25 cellular contexts compared by ENCODE assay signal in genomic region chr5:179601871-179602625, GRCh38. TPM values are rescaled to one million over a fixed set of nuclear protein-coding genes. Genes with fewer than 3 reads are reported as not detected.
A peak's percentile ranks its signal among the peaks of the same experiment; 100 is the strongest.
DNase-seq lines count a peak whose midpoint lies in the region; ATAC-seq, FAIRE-seq and TF ChIP-seq lines count a peak whose summit lies in the region.
"Had no signal": no experiment of that assay in that cellular context is flagged by ENCODE, and none has a peak within 500 bp of the region (broad histone marks: within the 10 kb centered on the region; RNA-seq: fewer than 3 reads in every experiment).

No MANE protein-coding gene starts in this region.

- no peaks in the 10 kb centered on the region for H3K4me1 Mint-ChIP-seq in astrocyte (ENCODE audit: low read depth, unreplicated experiment)
- no peaks in the 10 kb centered on the region for H3K4me1 Mint-ChIP-seq in progenitor cell of endocrine pancreas (ENCODE audit: low read depth)
- H3K4me1 Mint-ChIP-seq in activated T-helper 2 cell treated with anti-CD3 and anti-CD28 coated beads, Interferon-gamma antibody, Interleukin-2, Interleukin-4, amounts not matched to agents 10 μg/mL and 5 μg/mL and 100 μg/mL, durations not matched to agents 14 hours and 24 hours and 36 hours (ENCODE audit: low read depth) = no peaks in the 10 kb centered on the region
- H3K4me1 Mint-ChIP-seq: B cell; CD8-positive, alpha-beta memory T cell had no signal

- FAIRE-seq in astrocyte (lab: Jason Lieb, UNC) = no peak
- no peak for FAIRE-seq in kidney (lab: Jason Lieb, UNC)
- FAIRE-seq: GM12892, K562 had no signal

- H3K27ac ChIP-seq in astrocyte (ENCODE audit: low read depth, low read length) (no peak overlapping the region), kidney (ENCODE audit: low read depth in 2 of 2, low read length in 2 of 2) (no peak overlapping the region), upper lobe of right lung (no peak overlapping the region)

- no peak overlapping the region for H3K4me2 ChIP-seq in astrocyte (ENCODE audit: low read length)

- TF ChIP-seq CTCF in astrocyte (IDR thresholded peaks at IDR 0.05; ENCODE audit: insufficient read depth, low read depth, low read length) = no peak
- TF ChIP-seq CTCF in kidney (IDR thresholded peaks at IDR 0.05; ENCODE audit: borderline replicate concordance, extremely low read depth, insufficient read depth) = no peak
- TF ChIP-seq CTCF in progenitor cell of endocrine pancreas (IDR thresholded peaks at IDR 0.05; ENCODE audit: unreplicated experiment) = no peak
- TF ChIP-seq CTCF in upper lobe of right lung (IDR thresholded peaks at IDR 0.05) = no peak

- ATAC-seq in upper lobe of right lung = no peak
- ATAC-seq: HCT116, K562, Panc1, SK-N-SH treated with all-trans-retinoic acid at 6 μM for 48 hours had no signal

- H4K20me1 ChIP-seq in astrocyte (ENCODE audit: insufficient read depth, low read length) = peaks cover 28% of the 10 kb centered on the region

- H3K36me3 Mint-ChIP-seq in astrocyte (ENCODE audit: low read depth, unreplicated experiment) (peaks cover 19% of the 10 kb centered on the region), progenitor cell of endocrine pancreas (ENCODE audit: insufficient read depth) (peaks cover 17% of the 10 kb centered on the region)
- H3K36me3 Mint-ChIP-seq in activated T-helper 2 cell treated with anti-CD3 and anti-CD28 coated beads, Interferon-gamma antibody, Interleukin-2, Interleukin-4, amounts not matched to agents 10 μg/mL and 5 μg/mL and 100 μg/mL, durations not matched to agents 14 hours and 24 hours and 36 hours (ENCODE audit: low read depth) = peaks cover 31% of the 10 kb centered on the region

- intact Hi-C loops in kidney (cut with DNase I) = no loop called here
- intact Hi-C loops in upper lobe of right lung (cut with DNase I) = no loop called here
- intact Hi-C loops in activated T-helper 2 cell treated with anti-CD3 and anti-CD28 coated beads, Interferon-gamma antibody, Interleukin-2, Interleukin-4, amounts not matched to agents 10 μg/mL and 5 μg/mL and 100 μg/mL, durations not matched to agents 14 hours and 24 hours and 36 hours (cut with micrococcal nuclease) = no loop called here

- H3K27me3 ChIP-seq in astrocyte (ENCODE audit: insufficient read depth, low read length) (no peaks in the 10 kb centered on the region), upper lobe of right lung (no peaks in the 10 kb centered on the region)

- H3K4me3 ChIP-seq in astrocyte (ENCODE audit: insufficient read depth, low read depth, low read length) = no peak overlapping the region
- H3K4me3 ChIP-seq in kidney (ENCODE audit: low read length in 2 of 2) = no peak overlapping the region
- no peak overlapping the region for H3K4me3 ChIP-seq in upper lobe of right lung
- H3K4me3 ChIP-seq: K562 had no signal

- H3K9ac ChIP-seq in astrocyte (ENCODE audit: low read length) (no peak overlapping the region), kidney (ENCODE audit: low read length in 2 of 2) (no peak overlapping the region)

- H3K4me1 ChIP-seq in astrocyte (ENCODE audit: insufficient read depth, low read length) = no peaks in the 10 kb centered on the region
- no peaks in the 10 kb centered on the region for H3K4me1 ChIP-seq in kidney (ENCODE audit: control insufficient read depth in 1 of 2, insufficient read depth in 1 of 2, low read depth in 1 of 2, low read length in 2 of 2)
- H3K4me1 ChIP-seq in upper lobe of right lung = no peaks in the 10 kb centered on the region

- no peak overlapping the region for H3K4me3 Mint-ChIP-seq in astrocyte (ENCODE audit: unreplicated experiment)
- no peak overlapping the region for H3K4me3 Mint-ChIP-seq in progenitor cell of endocrine pancreas (ENCODE audit: low read depth)
- H3K4me3 Mint-ChIP-seq in activated T-helper 2 cell treated with anti-CD3 and anti-CD28 coated beads, Interferon-gamma antibody, Interleukin-2, Interleukin-4, amounts not matched to agents 10 μg/mL and 5 μg/mL and 100 μg/mL, durations not matched to agents 14 hours and 24 hours and 36 hours (ENCODE audit: low read depth) = no peak overlapping the region
- H3K4me3 Mint-ChIP-seq: B cell; CD14-positive monocyte; CD8-positive, alpha-beta memory T cell had no signal

- DNase-seq in astrocyte (ENCODE audit: low read depth) (no peak), kidney (peak; percentile 39), progenitor cell of endocrine pancreas (ENCODE audit: low spot score, unreplicated experiment) (no peak), upper lobe of right lung (peak; percentile 52), GF-D8 (lab: John Stamatoyannopoulos, UW) (no peak), cortex of kidney (lab: John Stamatoyannopoulos, UW) (no peak)
- no peak for DNase-seq in activated T-helper 2 cell treated with anti-CD3 and anti-CD28 coated beads, Interferon-gamma antibody, Interleukin-2, Interleukin-4, amounts not matched to agents 10 μg/mL and 5 μg/mL and 100 μg/mL, durations not matched to agents 14 hours and 24 hours and 36 hours (ENCODE audit: low spot score)
- DNase-seq: CD8-positive, alpha-beta memory T cell; DMS79 treated with DMSO at 0.1 percent for 48 hours; Kasumi-1; NCI-H1092 treated with DMSO at 0.1 percent for 48 hours; NCI-H1436; NCI-H187; NCI-H2081 treated with DMSO at 0.1 percent for 48 hours; NCI-H2171; NCI-H226; NCI-H510A; NCI-H69 had no signal

- H3K9me3 Mint-ChIP-seq in astrocyte (ENCODE audit: unreplicated experiment) (no peaks in the 10 kb centered on the region), progenitor cell of endocrine pancreas (ENCODE audit: low read depth) (no peaks in the 10 kb centered on the region)
- H3K9me3 Mint-ChIP-seq in activated T-helper 2 cell treated with anti-CD3 and anti-CD28 coated beads, Interferon-gamma antibody, Interleukin-2, Interleukin-4, amounts not matched to agents 10 μg/mL and 5 μg/mL and 100 μg/mL, durations not matched to agents 14 hours and 24 hours and 36 hours = no peaks in the 10 kb centered on the region
- H3K9me3 Mint-ChIP-seq: CD8-positive, alpha-beta memory T cell had no signal

- H3K36me3 ChIP-seq in astrocyte (ENCODE audit: insufficient read depth, low read length) = peaks cover 26% of the 10 kb centered on the region
- H3K36me3 ChIP-seq in kidney (ENCODE audit: control insufficient read depth in 1 of 2, insufficient read depth in 2 of 2, low read length in 2 of 2) = peaks cover 27 to 39% of the 10 kb centered on the region in 2 donors
- H3K36me3 ChIP-seq in upper lobe of right lung = peaks cover 91% of the 10 kb centered on the region

- H3K27me3 Mint-ChIP-seq in astrocyte (ENCODE audit: low read depth, unreplicated experiment) (no peaks in the 10 kb centered on the region), progenitor cell of endocrine pancreas (no peaks in the 10 kb centered on the region)
- H3K27me3 Mint-ChIP-seq in activated T-helper 2 cell treated with anti-CD3 and anti-CD28 coated beads, Interferon-gamma antibody, Interleukin-2, Interleukin-4, amounts not matched to agents 10 μg/mL and 5 μg/mL and 100 μg/mL, durations not matched to agents 14 hours and 24 hours and 36 hours (ENCODE audit: low read depth) = no peaks in the 10 kb centered on the region
- H3K27me3 Mint-ChIP-seq: B cell; CD8-positive, alpha-beta memory T cell had no signal

- H3K9me3 ChIP-seq in astrocyte (ENCODE audit: insufficient read depth, low read depth, low read length) = no peaks in the 10 kb centered on the region
- no peaks in the 10 kb centered on the region for H3K9me3 ChIP-seq in kidney (ENCODE audit: control insufficient read depth in 1 of 2, low read length in 2 of 2)
- no peaks in the 10 kb centered on the region for H3K9me3 ChIP-seq in upper lobe of right lung

- peak overlapping the region; percentile 4 for H3K27ac Mint-ChIP-seq in astrocyte (ENCODE audit: unreplicated experiment)
- peak overlapping the region; percentile 37 for H3K27ac Mint-ChIP-seq in progenitor cell of endocrine pancreas
- no peak overlapping the region for H3K27ac Mint-ChIP-seq in activated T-helper 2 cell treated with anti-CD3 and anti-CD28 coated beads, Interferon-gamma antibody, Interleukin-2, Interleukin-4, amounts not matched to agents 10 μg/mL and 5 μg/mL and 100 μg/mL, durations not matched to agents 14 hours and 24 hours and 36 hours
- H3K27ac Mint-ChIP-seq: B cell had no signal

- no peak overlapping the region for H2AFZ ChIP-seq in astrocyte (ENCODE audit: low read depth, low read length)

- no peaks in the 10 kb centered on the region for H3K79me2 ChIP-seq in astrocyte (ENCODE audit: insufficient read depth, low read length)

RNA-seq across cellular contexts. Expression of gene HNRNPH1, which starts 21.4 kb away (rescaled TPM):
- total RNA-seq in astrocyte (349 and 458 TPM in 2 replicates), kidney (564 TPM), progenitor cell of endocrine pancreas (1,377 and 1,392 TPM in 2 replicates), upper lobe of right lung (470 TPM)
- polyA plus RNA-seq in kidney (ENCODE audit: insufficient read depth, low read depth, low replicate concordance) = 191 TPM
- total RNA-seq in activated T-helper 2 cell treated with anti-CD3 and anti-CD28 coated beads, Interferon-gamma antibody, Interleukin-2, Interleukin-4, amounts not matched to agents 10 μg/mL and 5 μg/mL and 100 μg/mL, durations not matched to agents 14 hours and 24 hours and 36 hours = 1,015 and 1,039 TPM in 2 replicates

RNA-seq across cellular contexts. Expression of gene RUFY1, which starts 51.7 kb away (rescaled TPM):
- total RNA-seq in astrocyte = 26.3 and 34.1 TPM in 2 replicates
- total RNA-seq in kidney = 56.3 TPM
- polyA plus RNA-seq in kidney (ENCODE audit: insufficient read depth, low read depth, low replicate concordance) = 48.5 TPM
- 69.1 and 71.2 TPM in 2 replicates for total RNA-seq in progenitor cell of endocrine pancreas
- 56.7 TPM for total RNA-seq in upper lobe of right lung
- total RNA-seq in activated T-helper 2 cell treated with anti-CD3 and anti-CD28 coated beads, Interferon-gamma antibody, Interleukin-2, Interleukin-4, amounts not matched to agents 10 μg/mL and 5 μg/mL and 100 μg/mL, durations not matched to agents 14 hours and 24 hours and 36 hours = 40.2 and 42.0 TPM in 2 replicates

Comparison
In these comparisons a context has a peak if more than half of its experiments do, and no peak if none do; other contexts are left out.
1. DNase-seq: peak in kidney (single experiment) and upper lobe of right lung (single experiment); none in astrocyte (single experiment), progenitor cell of endocrine pancreas (single experiment), GF-D8 (single experiment), activated T-helper 2 cell treated with anti-CD3 and anti-CD28 coated beads, Interferon-gamma antibody, Interleukin-2, Interleukin-4, amounts not matched to agents 10 μg/mL and 5 μg/mL and 100 μg/mL, durations not matched to agents 14 hours and 24 hours and 36 hours (single experiment) and cortex of kidney (single experiment).